Comparison of ENCODE assay signal across 20 cellular contexts in genomic region chr22:32142600-32142999, GRCh38.
A peak's percentile ranks its signal among the peaks of the same experiment; 100 is the strongest.
DNase-seq lines count a peak whose midpoint lies in the region; ATAC-seq lines count a peak whose summit lies in the region.
"Had no signal": no experiment of that assay in that cellular context is flagged by ENCODE, and none has a peak within 500 bp of the region (broad histone marks: within the 10 kb centered on the region; RNA-seq: fewer than 3 reads in every experiment).

No MANE protein-coding gene starts in this region.

- peaks cover 1% of the 10 kb centered on the region for H3K27me3 Mint-ChIP-seq in activated naive CD8-positive, alpha-beta T cell treated with anti-CD3 and anti-CD28 coated beads, Interleukin-2, amount 50 U/mL, for 24 hours

- peak; percentile 11 for DNase-seq in activated T-cell treated with anti-CD3 and anti-CD28 coated beads for 24 hours (ENCODE audit: low read depth)
- no peak for DNase-seq in activated T-cell treated with anti-CD3 and anti-CD28 coated beads for 4 hours
- DNase-seq in activated CD4-positive, alpha-beta T cell treated with anti-CD3 and anti-CD28 coated beads, Interleukin-2, amount 50 U/mL, for 4 hours = peak; percentile 17 to 35
- peak; percentile 34 for DNase-seq in activated naive CD8-positive, alpha-beta T cell treated with anti-CD3 and anti-CD28 coated beads, Interleukin-2, amount 50 U/mL, for 24 hours
- peak in 1 of 2 donors; percentile 59 for DNase-seq in stimulated activated effector memory CD8-positive, alpha-beta T cell treated with anti-CD3 and anti-CD28 coated beads, Interleukin-12 subunit alpha, Interleukin-12 subunit beta, amount 100 ng/mL, for 72 hours (ENCODE audit: low spot score in 2 of 2)
- no peak for DNase-seq in NCI-H69 (lab: John Stamatoyannopoulos, UW)
- no peak for DNase-seq in effector CD8-positive, alpha-beta T cell (lab: John Stamatoyannopoulos, UW)
- DNase-seq: ACHN; activated effector memory CD4-positive, alpha-beta T cell treated with Interleukin-2 at 50 U/mL for 16 hours; DND-41; left cardiac atrium; midbrain; PC-3; SJCRH30; stimulated activated naive CD4-positive, alpha-beta T cell had no signal

- H3K9me3 Mint-ChIP-seq in activated naive CD8-positive, alpha-beta T cell treated with anti-CD3 and anti-CD28 coated beads, Interleukin-2, amount 50 U/mL, for 24 hours = peaks cover 8% of the 10 kb centered on the region
- H3K9me3 Mint-ChIP-seq in stimulated activated effector memory CD8-positive, alpha-beta T cell treated with anti-CD3 and anti-CD28 coated beads, Interleukin-12 subunit alpha, Interleukin-12 subunit beta, amount 100 ng/mL, for 72 hours = peaks cover 6% of the 10 kb centered on the region

- peak overlapping the region; percentile 33 for H3K4me3 Mint-ChIP-seq in activated naive CD8-positive, alpha-beta T cell treated with anti-CD3 and anti-CD28 coated beads, Interleukin-2, amount 50 U/mL, for 24 hours
- peak overlapping the region; percentile 24 for H3K4me3 Mint-ChIP-seq in stimulated activated effector memory CD8-positive, alpha-beta T cell treated with anti-CD3 and anti-CD28 coated beads, Interleukin-12 subunit alpha, Interleukin-12 subunit beta, amount 100 ng/mL, for 72 hours
- H3K4me3 Mint-ChIP-seq: GM23338, type B pancreatic cell, WTC11 had no signal

- H3K27ac Mint-ChIP-seq in activated naive CD8-positive, alpha-beta T cell treated with anti-CD3 and anti-CD28 coated beads, Interleukin-2, amount 50 U/mL, for 24 hours = peak overlapping the region; percentile 92
- peak overlapping the region; percentile 86 for H3K27ac Mint-ChIP-seq in stimulated activated effector memory CD8-positive, alpha-beta T cell treated with anti-CD3 and anti-CD28 coated beads, Interleukin-12 subunit alpha, Interleukin-12 subunit beta, amount 100 ng/mL, for 72 hours
- H3K27ac Mint-ChIP-seq: GM23338, type B pancreatic cell, WTC11 had no signal

- peaks cover 56% of the 10 kb centered on the region for H3K4me1 Mint-ChIP-seq in activated naive CD8-positive, alpha-beta T cell treated with anti-CD3 and anti-CD28 coated beads, Interleukin-2, amount 50 U/mL, for 24 hours
- peaks cover 56% of the 10 kb centered on the region for H3K4me1 Mint-ChIP-seq in stimulated activated effector memory CD8-positive, alpha-beta T cell treated with anti-CD3 and anti-CD28 coated beads, Interleukin-12 subunit alpha, Interleukin-12 subunit beta, amount 100 ng/mL, for 72 hours

- peak; percentile 81 for ATAC-seq in activated naive CD8-positive, alpha-beta T cell treated with anti-CD3 and anti-CD28 coated beads, Interleukin-2, amount 50 U/mL, for 24 hours
- peak; percentile 77 for ATAC-seq in stimulated activated effector memory CD8-positive, alpha-beta T cell treated with anti-CD3 and anti-CD28 coated beads, Interleukin-12 subunit alpha, Interleukin-12 subunit beta, amount 100 ng/mL, for 72 hours
- ATAC-seq in HG02623 (IDR thresholded peaks at IDR 0.05; ENCODE audit: unreplicated experiment) = no peak
- ATAC-seq: gastroesophageal sphincter, GM23338, left cardiac atrium, PC-3, WTC11 had no signal

- peaks cover 1% of the 10 kb centered on the region for H3K36me3 Mint-ChIP-seq in activated naive CD8-positive, alpha-beta T cell treated with anti-CD3 and anti-CD28 coated beads, Interleukin-2, amount 50 U/mL, for 24 hours (ENCODE audit: low read depth)
- H3K36me3 Mint-ChIP-seq in stimulated activated effector memory CD8-positive, alpha-beta T cell treated with anti-CD3 and anti-CD28 coated beads, Interleukin-12 subunit alpha, Interleukin-12 subunit beta, amount 100 ng/mL, for 72 hours = peaks cover 8% of the 10 kb centered on the region
- H3K36me3 Mint-ChIP-seq: type B pancreatic cell, WTC11 had no signal

Comparison
In these comparisons a context has a peak if more than half of its experiments do, and no peak if none do; other contexts are left out.
1. DNase-seq: peak in activated T-cell treated with anti-CD3 and anti-CD28 coated beads for 24 hours (single experiment), activated CD4-positive, alpha-beta T cell treated with anti-CD3 and anti-CD28 coated beads, Interleukin-2, amount 50 U/mL, for 4 hours (2 of 2) and activated naive CD8-positive, alpha-beta T cell treated with anti-CD3 and anti-CD28 coated beads, Interleukin-2, amount 50 U/mL, for 24 hours (single experiment); none in activated T-cell treated with anti-CD3 and anti-CD28 coated beads for 4 hours (single experiment), NCI-H69 (single experiment) and effector CD8-positive, alpha-beta T cell (single experiment).